1 cellular context compared by ENCODE assay signal in genomic region chr5:856531-857425, GRCh38.
TF ChIP-seq lines count a peak whose summit lies in the region.

No MANE protein-coding gene starts in this region.

TF ChIP-seq in WTC11, 78 proteins besides CTCF, POLR2A, EP300 and RAD21 (continued from another document):
- no peak for TF ChIP-seq ZNF532 (CRISPR knock-in tag; IDR thresholded peaks at IDR 0.05; ENCODE audit: borderline replicate concordance)
